Comparison of ENCODE assay signal across 20 cellular contexts in genomic region chr10:100736809-100737358, GRCh38. TPM values are rescaled to one million over a fixed set of nuclear protein-coding genes. Genes with fewer than 3 reads are reported as not detected.
A peak's percentile ranks its signal among the peaks of the same experiment; 100 is the strongest.
DNase-seq lines count a peak whose midpoint lies in the region; ATAC-seq lines count a peak whose summit lies in the region.
"Had no signal": no experiment of that assay in that cellular context is flagged by ENCODE, and none has a peak within 500 bp of the region (broad histone marks: within the 10 kb centered on the region; RNA-seq: fewer than 3 reads in every experiment).

No MANE protein-coding gene starts in this region.

- H3K9me3 Mint-ChIP-seq in activated CD4-positive, alpha-beta T cell treated with anti-CD3 and anti-CD28 coated beads, Interleukin-2, amount 10 ng/mL, durations not matched to agents 7 days and 5 days, result no peaks in the 10 kb centered on the region
- no peaks in the 10 kb centered on the region for H3K9me3 Mint-ChIP-seq in activated naive CD8-positive, alpha-beta T cell treated with anti-CD3 and anti-CD28 coated beads, Interleukin-2, amount 10 ng/mL, durations not matched to agents 7 days and 5 days
- H3K9me3 Mint-ChIP-seq in stimulated activated effector memory CD8-positive, alpha-beta T cell treated with anti-CD3 and anti-CD28 coated beads, Interleukin-12 subunit alpha, Interleukin-12 subunit beta, amount 100 ng/mL, for 72 hours, result no peaks in the 10 kb centered on the region
- H3K9me3 Mint-ChIP-seq in stimulated activated memory B cell treated with anti-CD40 and anti-IgM and Interleukin-4, amounts not matched to agents 10 μg/mL and 1 μg/mL and 100 μg/mL, for 72 hours, result no peaks in the 10 kb centered on the region

- peaks cover 93% of the 10 kb centered on the region for H3K27me3 Mint-ChIP-seq in activated CD4-positive, alpha-beta T cell treated with anti-CD3 and anti-CD28 coated beads, Interleukin-2, amount 10 ng/mL, durations not matched to agents 7 days and 5 days
- peaks cover 97% of the 10 kb centered on the region for H3K27me3 Mint-ChIP-seq in activated naive CD8-positive, alpha-beta T cell treated with anti-CD3 and anti-CD28 coated beads, Interleukin-2, amount 10 ng/mL, durations not matched to agents 7 days and 5 days
- peaks cover 92% of the 10 kb centered on the region for H3K27me3 Mint-ChIP-seq in stimulated activated memory B cell treated with anti-CD40 and anti-IgM and Interleukin-4, amounts not matched to agents 10 μg/mL and 1 μg/mL and 100 μg/mL, for 72 hours

- peak overlapping the region; percentile 39 for H3K4me3 Mint-ChIP-seq in activated CD4-positive, alpha-beta T cell treated with anti-CD3 and anti-CD28 coated beads, Interleukin-2, amount 10 ng/mL, durations not matched to agents 7 days and 5 days
- peak overlapping the region; percentile 43 for H3K4me3 Mint-ChIP-seq in activated naive CD8-positive, alpha-beta T cell treated with anti-CD3 and anti-CD28 coated beads, Interleukin-2, amount 10 ng/mL, durations not matched to agents 7 days and 5 days
- H3K4me3 Mint-ChIP-seq in stimulated activated effector memory CD8-positive, alpha-beta T cell treated with anti-CD3 and anti-CD28 coated beads, Interleukin-12 subunit alpha, Interleukin-12 subunit beta, amount 100 ng/mL, for 72 hours, result peak overlapping the region; percentile 58
- no peak overlapping the region for H3K4me3 Mint-ChIP-seq in stimulated activated memory B cell treated with anti-CD40 and anti-IgM and Interleukin-4, amounts not matched to agents 10 μg/mL and 1 μg/mL and 100 μg/mL, for 72 hours

- peaks cover 25% of the 10 kb centered on the region for H3K4me1 Mint-ChIP-seq in activated CD4-positive, alpha-beta T cell treated with anti-CD3 and anti-CD28 coated beads, Interleukin-2, amount 10 ng/mL, durations not matched to agents 7 days and 5 days
- peaks cover 17% of the 10 kb centered on the region for H3K4me1 Mint-ChIP-seq in activated naive CD8-positive, alpha-beta T cell treated with anti-CD3 and anti-CD28 coated beads, Interleukin-2, amount 10 ng/mL, durations not matched to agents 7 days and 5 days
- peaks cover 44% of the 10 kb centered on the region for H3K4me1 Mint-ChIP-seq in stimulated activated effector memory CD8-positive, alpha-beta T cell treated with anti-CD3 and anti-CD28 coated beads, Interleukin-12 subunit alpha, Interleukin-12 subunit beta, amount 100 ng/mL, for 72 hours
- peaks cover 41% of the 10 kb centered on the region for H3K4me1 Mint-ChIP-seq in stimulated activated memory B cell treated with anti-CD40 and anti-IgM and Interleukin-4, amounts not matched to agents 10 μg/mL and 1 μg/mL and 100 μg/mL, for 72 hours

- no peak overlapping the region for H3K27ac Mint-ChIP-seq in activated CD4-positive, alpha-beta T cell treated with anti-CD3 and anti-CD28 coated beads, Interleukin-2, amount 10 ng/mL, durations not matched to agents 7 days and 5 days
- no peak overlapping the region for H3K27ac Mint-ChIP-seq in activated naive CD8-positive, alpha-beta T cell treated with anti-CD3 and anti-CD28 coated beads, Interleukin-2, amount 10 ng/mL, durations not matched to agents 7 days and 5 days
- no peak overlapping the region for H3K27ac Mint-ChIP-seq in stimulated activated effector memory CD8-positive, alpha-beta T cell treated with anti-CD3 and anti-CD28 coated beads, Interleukin-12 subunit alpha, Interleukin-12 subunit beta, amount 100 ng/mL, for 72 hours
- no peak overlapping the region for H3K27ac Mint-ChIP-seq in stimulated activated memory B cell treated with anti-CD40 and anti-IgM and Interleukin-4, amounts not matched to agents 10 μg/mL and 1 μg/mL and 100 μg/mL, for 72 hours

- no peak for ATAC-seq in activated naive CD8-positive, alpha-beta T cell treated with anti-CD3 and anti-CD28 coated beads, Interleukin-2, amount 10 ng/mL, durations not matched to agents 7 days and 5 days (ENCODE audit: low read depth)
- no peak for ATAC-seq in stimulated activated effector memory CD8-positive, alpha-beta T cell treated with anti-CD3 and anti-CD28 coated beads, Interleukin-12 subunit alpha, Interleukin-12 subunit beta, amount 100 ng/mL, for 72 hours
- ATAC-seq in stimulated activated memory B cell treated with anti-CD40 and anti-IgM and Interleukin-4, amounts not matched to agents 10 μg/mL and 1 μg/mL and 100 μg/mL, for 72 hours, result no peak
- ATAC-seq: HCT116 had no signal

- no peaks in the 10 kb centered on the region for H3K36me3 Mint-ChIP-seq in activated CD4-positive, alpha-beta T cell treated with anti-CD3 and anti-CD28 coated beads, Interleukin-2, amount 10 ng/mL, durations not matched to agents 7 days and 5 days (ENCODE audit: low read depth)
- no peaks in the 10 kb centered on the region for H3K36me3 Mint-ChIP-seq in activated naive CD8-positive, alpha-beta T cell treated with anti-CD3 and anti-CD28 coated beads, Interleukin-2, amount 10 ng/mL, durations not matched to agents 7 days and 5 days
- no peaks in the 10 kb centered on the region for H3K36me3 Mint-ChIP-seq in stimulated activated effector memory CD8-positive, alpha-beta T cell treated with anti-CD3 and anti-CD28 coated beads, Interleukin-12 subunit alpha, Interleukin-12 subunit beta, amount 100 ng/mL, for 72 hours
- H3K36me3 Mint-ChIP-seq in stimulated activated memory B cell treated with anti-CD40 and anti-IgM and Interleukin-4, amounts not matched to agents 10 μg/mL and 1 μg/mL and 100 μg/mL, for 72 hours, result no peaks in the 10 kb centered on the region

- CTCF ChIA-PET in activated CD4-positive, alpha-beta T cell treated with anti-CD3 and anti-CD28 coated beads, Interleukin-2, amount 10 ng/mL, durations not matched to agents 7 days and 5 days (lab: Charles Lee), result no interaction called here

- POLR2A ChIA-PET in activated CD4-positive, alpha-beta T cell treated with anti-CD3 and anti-CD28 coated beads, Interleukin-2, amount 10 ng/mL, durations not matched to agents 7 days and 5 days (lab: Charles Lee), result no interaction called here
- POLR2A ChIA-PET in activated naive CD8-positive, alpha-beta T cell treated with anti-CD3 and anti-CD28 coated beads, Interleukin-2, amount 10 ng/mL, durations not matched to agents 7 days and 5 days (lab: Charles Lee), result no interaction called here

- peak overlapping the region; percentile 25; the same call in 1 of the 2 replicates for H3K4me3 ChIP-seq in iPS-18c (ENCODE audit: insufficient read depth, low read depth, low read length)
- H3K4me3 ChIP-seq: cardiac muscle cell had no signal

- no peak for DNase-seq in activated CD4-positive, alpha-beta T cell treated with anti-CD3 and anti-CD28 coated beads, Interleukin-2, amount 10 ng/mL, durations not matched to agents 7 days and 5 days
- no peak for DNase-seq in activated CD4-positive, alpha-beta T cell treated with anti-CD3 and anti-CD28 coated beads, Interleukin-2, amount 50 U/mL, for 48 hours
- no peak for DNase-seq in activated naive CD8-positive, alpha-beta T cell treated with anti-CD3 and anti-CD28 coated beads, Interleukin-2, amount 10 ng/mL, durations not matched to agents 7 days and 5 days
- no peak for DNase-seq in stimulated activated effector memory CD8-positive, alpha-beta T cell treated with anti-CD3 and anti-CD28 coated beads, Interleukin-12 subunit alpha, Interleukin-12 subunit beta, amount 100 ng/mL, for 72 hours (ENCODE audit: low spot score in 2 of 2)
- DNase-seq in putamen (ENCODE audit: low spot score) (no peak), COR-L47 (lab: John Stamatoyannopoulos, UW) (no peak)
- DNase-seq: activated CD4-positive, CD25-positive, alpha-beta regulatory T cell; activated naive CD4-positive, alpha-beta T cell treated with anti-CD3 and anti-CD28 coated beads, Interleukin-2, amount 50 U/mL, for 16 hours; DND-41; foreskin fibroblast; NCI-H1092; RPMI8226; stimulated activated CD4-positive, alpha-beta T cell treated with anti-CD3 and anti-CD28 coated beads, Interleukin-2, amount 100 ng/mL, for 24 hours; SW 1271 had no signal

- peaks cover 3% of the 10 kb centered on the region for H3K9me3 ChIP-seq in iPS-18c (ENCODE audit: control insufficient read depth, insufficient read depth, low read length)
- H3K9me3 ChIP-seq: tibial nerve had no signal

RNA-seq across cellular contexts. Expression of gene PAX2, which starts 8.5 kb away (rescaled TPM):
- not detected for total RNA-seq in activated CD4-positive, alpha-beta T cell treated with anti-CD3 and anti-CD28 coated beads, Interleukin-2, amount 10 ng/mL, durations not matched to agents 7 days and 5 days
- total RNA-seq in activated naive CD8-positive, alpha-beta T cell treated with anti-CD3 and anti-CD28 coated beads, Interleukin-2, amount 10 ng/mL, durations not matched to agents 7 days and 5 days, result not detected
- total RNA-seq: cardiac muscle cell, lung microvascular endothelial cell, tibial nerve had no signal
